ENCODE assay signal across 12 cellular contexts in genomic region chr9:85212887-85213286, GRCh38.
DNase-seq lines count a peak whose midpoint lies in the region; ATAC-seq and TF ChIP-seq lines count a peak whose summit lies in the region.
"Had no signal": no experiment of that assay in that cellular context is flagged by ENCODE, and none has a peak within 500 bp of the region (broad histone marks: within the 10 kb centered on the region; RNA-seq: fewer than 3 reads in every experiment).

No MANE protein-coding gene starts in this region.

- peaks cover 9% of the 10 kb centered on the region for H3K4me1 Mint-ChIP-seq in activated CD8-positive, alpha-beta T cell treated with anti-CD3 and anti-CD28 coated beads for 36 hours (ENCODE audit: low read depth)
- H3K4me1 Mint-ChIP-seq in activated CD8-positive, alpha-beta T cell treated with anti-CD3 and anti-CD28 coated beads, Interleukin-2, amount 10 ng/mL, durations not matched to agents 7 days and 5 days (ENCODE audit: low read depth): no peaks in the 10 kb centered on the region

- H2AFZ ChIP-seq in smooth muscle cell (ENCODE audit: low read depth): no peak overlapping the region

- POLR2A ChIA-PET in activated CD8-positive, alpha-beta T cell treated with anti-CD3 and anti-CD28 coated beads for 36 hours (lab: Charles Lee): no interaction called here
- POLR2A ChIA-PET in activated CD8-positive, alpha-beta T cell treated with anti-CD3 and anti-CD28 coated beads, Interleukin-2, amount 10 ng/mL, durations not matched to agents 7 days and 5 days (lab: Charles Lee): no interaction called here

- TF ChIP-seq POLR2A in esophagus muscularis mucosa (IDR thresholded peaks at IDR 0.05; ENCODE audit: low read depth): no peak

- H3K79me2 ChIP-seq in smooth muscle cell (ENCODE audit: low read depth): no peaks in the 10 kb centered on the region

- H3K4me2 ChIP-seq in smooth muscle cell: peak overlapping the region; percentile 61
- H3K4me2 ChIP-seq: BLaER1 had no signal

- no peak for TF ChIP-seq EP300 in esophagus muscularis mucosa (IDR thresholded peaks at IDR 0.05)

- H3K9me3 ChIP-seq in esophagus muscularis mucosa (no peaks in the 10 kb centered on the region), smooth muscle cell (replicated peaks; ENCODE audit: low read depth) (no peaks in the 10 kb centered on the region)

- no peaks in the 10 kb centered on the region for H3F3A ChIP-seq in smooth muscle cell (ENCODE audit: low read depth)

- intact Hi-C loops in activated CD8-positive, alpha-beta T cell treated with anti-CD3 and anti-CD28 coated beads for 36 hours (cut with micrococcal nuclease): no loop called here
- intact Hi-C loops in esophagus muscularis mucosa (cut with DNase I): no loop called here

- H3K4me1 ChIP-seq in esophagus muscularis mucosa: no peaks in the 10 kb centered on the region
- H3K4me1 ChIP-seq in smooth muscle cell (ENCODE audit: low read depth): no peaks in the 10 kb centered on the region
- H3K4me1 ChIP-seq: BLaER1 had no signal

- no peaks in the 10 kb centered on the region for H4K20me1 ChIP-seq in smooth muscle cell (ENCODE audit: low read depth)
- H4K20me1 ChIP-seq: BLaER1 had no signal

- H3K36me3 ChIP-seq in esophagus muscularis mucosa (no peaks in the 10 kb centered on the region), smooth muscle cell (ENCODE audit: low read depth) (no peaks in the 10 kb centered on the region)
- H3K36me3 ChIP-seq: BLaER1 had no signal

- H3K27ac ChIP-seq in esophagus muscularis mucosa (replicated peaks in 1 of 4) (no peak overlapping the region), smooth muscle cell (ENCODE audit: low read depth) (peak overlapping the region; percentile 54), substantia nigra (ENCODE audit: low read depth, low read length, poor library complexity, severe bottlenecking) (no peak overlapping the region)
- H3K27ac ChIP-seq: BLaER1 had no signal

- no peak for TF ChIP-seq CTCF in activated CD8-positive, alpha-beta T cell treated with anti-CD3 and anti-CD28 coated beads for 36 hours (IDR thresholded peaks at IDR 0.05)
- no peak for TF ChIP-seq CTCF in esophagus muscularis mucosa (IDR thresholded peaks at IDR 0.05)
- no peak for TF ChIP-seq CTCF in smooth muscle cell (IDR thresholded peaks at IDR 0.05; ENCODE audit: borderline replicate concordance, insufficient read depth, poor library complexity, severe bottlenecking)

- DNase-seq in activated CD8-positive, alpha-beta T cell treated with anti-CD3 and anti-CD28 coated beads for 36 hours: peak; percentile 61
- no peak for DNase-seq in activated CD8-positive, alpha-beta T cell treated with anti-CD3 and anti-CD28 coated beads, Interleukin-2, amount 10 ng/mL, durations not matched to agents 7 days and 5 days
- DNase-seq in NCI-H69 (lab: John Stamatoyannopoulos, UW) (peak; percentile 24), esophagus muscularis mucosa (ENCODE audit: extremely low spot score) (peak; percentile 31), smooth muscle cell (lab: John Stamatoyannopoulos, UW; ENCODE audit: unreplicated experiment) (no peak), NCI-H774 (lab: John Stamatoyannopoulos, UW) (no peak), substantia nigra (lab: John Stamatoyannopoulos, UW) (no peak)
- DNase-seq: NCI-H1105 treated with DMSO at 0.1 percent for 48 hours, SHP77 had no signal

- peaks cover 23% of the 10 kb centered on the region for H3K27me3 Mint-ChIP-seq in activated CD8-positive, alpha-beta T cell treated with anti-CD3 and anti-CD28 coated beads for 36 hours
- peaks cover 19% of the 10 kb centered on the region for H3K27me3 Mint-ChIP-seq in activated CD8-positive, alpha-beta T cell treated with anti-CD3 and anti-CD28 coated beads, Interleukin-2, amount 10 ng/mL, durations not matched to agents 7 days and 5 days (ENCODE audit: low read depth)

- ATAC-seq in activated CD8-positive, alpha-beta T cell treated with anti-CD3 and anti-CD28 coated beads for 36 hours: peak; percentile 34
- ATAC-seq in activated CD8-positive, alpha-beta T cell treated with anti-CD3 and anti-CD28 coated beads, Interleukin-2, amount 10 ng/mL, durations not matched to agents 7 days and 5 days: no peak
- no peak for ATAC-seq in HG03460 (IDR thresholded peaks at IDR 0.05; ENCODE audit: unreplicated experiment)

- H3K27ac Mint-ChIP-seq in activated CD8-positive, alpha-beta T cell treated with anti-CD3 and anti-CD28 coated beads for 36 hours: no peak overlapping the region
- no peak overlapping the region for H3K27ac Mint-ChIP-seq in activated CD8-positive, alpha-beta T cell treated with anti-CD3 and anti-CD28 coated beads, Interleukin-2, amount 10 ng/mL, durations not matched to agents 7 days and 5 days
- H3K27ac Mint-ChIP-seq: natural killer cell treated with Interleukin-12 subunit alpha and Interleukin-12 subunit beta and Interleukin-15 and Interleukin-18, amount 100 ng/mL, for 72 hours had no signal

- H3K9me3 Mint-ChIP-seq in activated CD8-positive, alpha-beta T cell treated with anti-CD3 and anti-CD28 coated beads for 36 hours: no peaks in the 10 kb centered on the region
- H3K9me3 Mint-ChIP-seq in activated CD8-positive, alpha-beta T cell treated with anti-CD3 and anti-CD28 coated beads, Interleukin-2, amount 10 ng/mL, durations not matched to agents 7 days and 5 days (ENCODE audit: insufficient read depth): no peaks in the 10 kb centered on the region
- H3K9me3 Mint-ChIP-seq: natural killer cell treated with Interleukin-12 subunit alpha and Interleukin-12 subunit beta and Interleukin-15 and Interleukin-18, amount 100 ng/mL, for 72 hours had no signal

- H3K4me3 Mint-ChIP-seq in activated CD8-positive, alpha-beta T cell treated with anti-CD3 and anti-CD28 coated beads for 36 hours: no peak overlapping the region
- H3K4me3 Mint-ChIP-seq in activated CD8-positive, alpha-beta T cell treated with anti-CD3 and anti-CD28 coated beads, Interleukin-2, amount 10 ng/mL, durations not matched to agents 7 days and 5 days: no peak overlapping the region
- H3K4me3 Mint-ChIP-seq: natural killer cell treated with Interleukin-12 subunit alpha and Interleukin-12 subunit beta and Interleukin-15 and Interleukin-18, amount 100 ng/mL, for 72 hours had no signal

- H3K27me3 ChIP-seq in esophagus muscularis mucosa: no peaks in the 10 kb centered on the region
- no peaks in the 10 kb centered on the region for H3K27me3 ChIP-seq in smooth muscle cell (ENCODE audit: low read depth)
- H3K27me3 ChIP-seq: BLaER1 had no signal

- H3K9ac ChIP-seq in smooth muscle cell (ENCODE audit: low read depth): peak overlapping the region; percentile 17
- H3K9ac ChIP-seq: BLaER1 had no signal

- CTCF ChIA-PET in activated CD8-positive, alpha-beta T cell treated with anti-CD3 and anti-CD28 coated beads for 36 hours (lab: Charles Lee): no interaction called here
- CTCF ChIA-PET in activated CD8-positive, alpha-beta T cell treated with anti-CD3 and anti-CD28 coated beads, Interleukin-2, amount 10 ng/mL, durations not matched to agents 7 days and 5 days (lab: Charles Lee): no interaction called here

- 68% methylated on average over 2 of the region's 2 CpGs for WGBS in esophagus muscularis mucosa
- WGBS in smooth muscle cell (ENCODE audit: low lambda C conversion rate): 25% methylated on average over 2 of the region's 2 CpGs

- H3K36me3 Mint-ChIP-seq in activated CD8-positive, alpha-beta T cell treated with anti-CD3 and anti-CD28 coated beads for 36 hours (ENCODE audit: low read depth): no peaks in the 10 kb centered on the region
- H3K36me3 Mint-ChIP-seq in activated CD8-positive, alpha-beta T cell treated with anti-CD3 and anti-CD28 coated beads, Interleukin-2, amount 10 ng/mL, durations not matched to agents 7 days and 5 days (ENCODE audit: low read depth): no peaks in the 10 kb centered on the region
- H3K36me3 Mint-ChIP-seq: natural killer cell treated with Interleukin-12 subunit alpha and Interleukin-12 subunit beta and Interleukin-15 and Interleukin-18, amount 100 ng/mL, for 72 hours had no signal

- no peak overlapping the region for H3K4me3 ChIP-seq in esophagus muscularis mucosa
- H3K4me3 ChIP-seq in smooth muscle cell: no peak overlapping the region
- H3K4me3 ChIP-seq: BLaER1 had no signal

Comparison
In these comparisons a context has a peak if more than half of its experiments do, and no peak if none do; other contexts are left out.
1. DNase-seq: peak in activated CD8-positive, alpha-beta T cell treated with anti-CD3 and anti-CD28 coated beads for 36 hours (single experiment), NCI-H69 (single experiment) and esophagus muscularis mucosa (single experiment); none in activated CD8-positive, alpha-beta T cell treated with anti-CD3 and anti-CD28 coated beads, Interleukin-2, amount 10 ng/mL, durations not matched to agents 7 days and 5 days (single experiment), smooth muscle cell (single experiment), NCI-H774 (single experiment) and substantia nigra (0 of 49).